In genomic region chr1:92298213-92298572, GRCh38 we compare ENCODE assay signal across 8 cellular contexts. TPM values are rescaled to one million over a fixed set of nuclear protein-coding genes. Genes with fewer than 3 reads are reported as not detected.
DNase-seq lines count a peak whose midpoint lies in the region; ATAC-seq and TF ChIP-seq lines count a peak whose summit lies in the region.

No MANE protein-coding gene starts in this region.

- peak overlapping the region; percentile 96 for H3K27ac Mint-ChIP-seq in stimulated activated memory B cell treated with anti-CD40 and anti-IgM and Interleukin-4, amounts not matched to agents 10 μg/mL and 1 μg/mL and 100 μg/mL, for 72 hours

- H2AFZ ChIP-seq in hepatocyte: peak overlapping the region; percentile 91

- no peaks in the 10 kb centered on the region for H3K4me1 ChIP-seq in hepatocyte (ENCODE audit: insufficient read depth)

- H3K79me2 ChIP-seq in hepatocyte: peaks cover 43% of the 10 kb centered on the region

- TF ChIP-seq CTCF in WERI-Rb-1 (IDR thresholded peaks at IDR 0.05; ENCODE audit: low read depth, low read length): no peak
- TF ChIP-seq CTCF in hepatocyte (IDR thresholded peaks at IDR 0.05; ENCODE audit: poor library complexity): peak; percentile 50
- no peak for TF ChIP-seq CTCF in GM13977 (IDR thresholded peaks at IDR 0.05; ENCODE audit: extremely low read depth, insufficient read depth, missing control alignments)

- peak overlapping the region; percentile 95 for H3K4me3 Mint-ChIP-seq in stimulated activated memory B cell treated with anti-CD40 and anti-IgM and Interleukin-4, amounts not matched to agents 10 μg/mL and 1 μg/mL and 100 μg/mL, for 72 hours

- peaks cover 16% of the 10 kb centered on the region for H3K36me3 ChIP-seq in WERI-Rb-1
- no peaks in the 10 kb centered on the region for H3K36me3 ChIP-seq in hepatocyte (replicated peaks; ENCODE audit: insufficient read depth, low read depth)

- WGBS in hepatocyte (ENCODE audit: low lambda C conversion rate, missing lambda C conversion rate): 9% methylated on average over 3 of the region's 3 CpGs

- H3K27me3 Mint-ChIP-seq in stimulated activated memory B cell treated with anti-CD40 and anti-IgM and Interleukin-4, amounts not matched to agents 10 μg/mL and 1 μg/mL and 100 μg/mL, for 72 hours: no peaks in the 10 kb centered on the region

- DNase-seq in NCI-H2107 treated with DMSO at 0.1 percent for 48 hours (lab: John Stamatoyannopoulos, UW; ENCODE audit: unreplicated experiment): peak; percentile 42
- no peak for DNase-seq in NCI-H2107 (lab: John Stamatoyannopoulos, UW)
- no peak for DNase-seq in WERI-Rb-1
- DNase-seq in hepatocyte (ENCODE audit: low spot score): peak; percentile 16
- DNase-seq in SW480 (ENCODE audit: low spot score): no peak
- DNase-seq in GM13977 (ENCODE audit: low spot score): no peak

- H3K27ac ChIP-seq in WERI-Rb-1: peak overlapping the region; percentile 94
- peak overlapping the region; percentile 97 for H3K27ac ChIP-seq in hepatocyte

- H4K20me1 ChIP-seq in hepatocyte (ENCODE audit: insufficient read depth, poor library complexity, severe bottlenecking): peaks cover 7% of the 10 kb centered on the region

- H3K9me2 ChIP-seq in hepatocyte (replicated peaks; ENCODE audit: insufficient read depth): no peaks in the 10 kb centered on the region

- no peaks in the 10 kb centered on the region for H3K9me3 ChIP-seq in WERI-Rb-1 (ENCODE audit: severe bottlenecking)
- H3K9me3 ChIP-seq in hepatocyte (ENCODE audit: low read depth): no peaks in the 10 kb centered on the region

- H3K4me3 ChIP-seq in WERI-Rb-1 (ENCODE audit: low read depth, low read length) (peak overlapping the region; percentile 96), hepatocyte (peak overlapping the region; percentile 73)

- in situ Hi-C loops in GM13977 (cut with MboI; ENCODE audit: low pct_unique_long_range_greater_than_20kb, low sequenced_read_pairs, unreplicated experiment): no loop called here

- ATAC-seq in stimulated activated memory B cell treated with anti-CD40 and anti-IgM and Interleukin-4, amounts not matched to agents 10 μg/mL and 1 μg/mL and 100 μg/mL, for 72 hours: no peak
- no peak for ATAC-seq in GM18868 (IDR thresholded peaks at IDR 0.05; ENCODE audit: unreplicated experiment)

- no peaks in the 10 kb centered on the region for H3K9me3 Mint-ChIP-seq in stimulated activated memory B cell treated with anti-CD40 and anti-IgM and Interleukin-4, amounts not matched to agents 10 μg/mL and 1 μg/mL and 100 μg/mL, for 72 hours

- peaks cover 23% of the 10 kb centered on the region for H3K36me3 Mint-ChIP-seq in stimulated activated memory B cell treated with anti-CD40 and anti-IgM and Interleukin-4, amounts not matched to agents 10 μg/mL and 1 μg/mL and 100 μg/mL, for 72 hours

- peak overlapping the region; percentile 83 for H3K4me2 ChIP-seq in hepatocyte

- H3K27me3 ChIP-seq in WERI-Rb-1 (ENCODE audit: insufficient read depth, low read depth, severe bottlenecking): no peaks in the 10 kb centered on the region
- no peaks in the 10 kb centered on the region for H3K27me3 ChIP-seq in hepatocyte

- peaks cover 38% of the 10 kb centered on the region for H3K4me1 Mint-ChIP-seq in stimulated activated memory B cell treated with anti-CD40 and anti-IgM and Interleukin-4, amounts not matched to agents 10 μg/mL and 1 μg/mL and 100 μg/mL, for 72 hours

RNA-seq across cellular contexts. Expression of gene GLMN, which starts 0.6 kb away (rescaled TPM):
- total RNA-seq in hepatocyte: 11.6 and 16.5 TPM in 2 replicates
- 10.0 and 14.5 TPM in 2 replicates for polyA plus RNA-seq in hepatocyte

RNA-seq across cellular contexts. Expression of gene RPAP2, which starts 0.7 kb away (rescaled TPM):
- total RNA-seq in hepatocyte: 14.2 and 20.7 TPM in 2 replicates
- polyA plus RNA-seq in hepatocyte: 18.1 and 23.4 TPM in 2 replicates

Comparison
In these comparisons a context has a peak if more than half of its experiments do, and no peak if none do; other contexts are left out.
1. DNase-seq: peak in NCI-H2107 treated with DMSO at 0.1 percent for 48 hours (single experiment) and hepatocyte (single experiment); none in NCI-H2107 (single experiment), WERI-Rb-1 (single experiment), SW480 (single experiment) and GM13977 (single experiment).